ENCODE assay signal across 8 cellular contexts in genomic region chr20:33732166-33732970, GRCh38. TPM values are rescaled to one million over a fixed set of nuclear protein-coding genes. Genes with fewer than 3 reads are reported as not detected.
DNase-seq lines count a peak whose midpoint lies in the region; ATAC-seq, FAIRE-seq and TF ChIP-seq lines count a peak whose summit lies in the region.

No MANE protein-coding gene starts in this region.

- peak overlapping the region; percentile 97 for H2AFZ ChIP-seq in neuronal stem cell (ENCODE audit: low read length)

- peaks cover 0 to 2% of the 10 kb centered on the region in 2 donors for H3K36me3 ChIP-seq in neuronal stem cell (replicated peaks in 1 of 2; ENCODE audit: control insufficient read depth in 2 of 2, insufficient read depth in 2 of 2, low read length in 2 of 2)
- no peaks in the 10 kb centered on the region for H3K36me3 ChIP-seq in thyroid gland

- H2AK5ac ChIP-seq in neuronal stem cell (ENCODE audit: low read depth, low read length): peak overlapping the region; percentile 15

- peaks cover 4 to 9% of the 10 kb centered on the region in 2 donors for H3K4me1 ChIP-seq in neuronal stem cell (ENCODE audit: control insufficient read depth in 2 of 2, insufficient read depth in 1 of 2, low read depth in 1 of 2, low read length in 2 of 2)
- peaks cover 21 to 23% of the 10 kb centered on the region in 2 donors for H3K4me1 ChIP-seq in thyroid gland

- H3K14ac ChIP-seq in neuronal stem cell (ENCODE audit: low read length): peak overlapping the region; percentile 9

- H3K18ac ChIP-seq in neuronal stem cell (ENCODE audit: low read length): peak overlapping the region; percentile 99

- peak overlapping the region; percentile 80 for H3K9ac ChIP-seq in neuronal stem cell (ENCODE audit: low read depth, low read length, poor library complexity)

- peak overlapping the region; percentile 18 for H2BK12ac ChIP-seq in neuronal stem cell (ENCODE audit: low read length)

- peaks cover 2% of the 10 kb centered on the region for H3K79me1 ChIP-seq in neuronal stem cell (ENCODE audit: low read depth, low read length)

- WGBS in neuronal stem cell (ENCODE audit: extremely low coverage in 2 of 2, insufficient read length in 2 of 2, insufficient replicate concordance in 1 of 2), 2 donors: no CpG with 5 or more reads among the region's 68 CpGs
- 3 to 4% methylated on average over 27 to 32 of the region's 68 CpGs for WGBS in thyroid gland, 2 donors

- H2BK15ac ChIP-seq in neuronal stem cell (ENCODE audit: low read length): peak overlapping the region; percentile 90

- peak overlapping the region; percentile 6 for H2BK120ac ChIP-seq in neuronal stem cell (ENCODE audit: low read depth, low read length)

- peak overlapping the region; percentile 90 for H3K27ac ChIP-seq in neuronal stem cell (replicated peaks; ENCODE audit: low read length)
- H3K27ac ChIP-seq in thyroid gland: peak overlapping the region; percentile 83 to 91 (median 86)

- peaks cover 0 to 2% (median 0%) of the 10 kb centered on the region in 3 experiments for H3K27me3 ChIP-seq in neuronal stem cell (ENCODE audit: control insufficient read depth in 3 of 3, insufficient read depth in 3 of 3, low read depth in 1 of 3, low read length in 3 of 3)
- no peaks in the 10 kb centered on the region for H3K27me3 ChIP-seq in thyroid gland

- peak overlapping the region; percentile 91 for H2BK5ac ChIP-seq in neuronal stem cell (ENCODE audit: low read length)

- H3K4ac ChIP-seq in neuronal stem cell (ENCODE audit: low read length): no peak overlapping the region

- H3K9me3 ChIP-seq in neuronal stem cell (replicated peaks in 1 of 2; ENCODE audit: control insufficient read depth in 2 of 2, insufficient read depth in 1 of 2, low read depth in 1 of 2, low read length in 2 of 2) (peaks cover 6 to 11% of the 10 kb centered on the region in 2 donors), thyroid gland (no peaks in the 10 kb centered on the region)

- H3K4me2 ChIP-seq in neuronal stem cell (ENCODE audit: insufficient read depth, low read length, poor library complexity, severe bottlenecking): peak overlapping the region; percentile 91

- H3K23ac ChIP-seq in neuronal stem cell (ENCODE audit: low read depth, low read length, poor library complexity): peak overlapping the region; percentile 98

- FAIRE-seq in GM19239 (lab: Jason Lieb, UNC): no peak

- intact Hi-C loops in thyroid gland (cut with DNase I): loop anchor here (5.0 kb wide), 1 partner anchor 65 kb away; the partner anchor contains the start of gene ACTL10

- no peak overlapping the region for H4K8ac ChIP-seq in neuronal stem cell (ENCODE audit: low read depth, low read length)

- peak overlapping the region; percentile 72 for H4K91ac ChIP-seq in neuronal stem cell (ENCODE audit: low read depth, low read length, poor library complexity)

- TF ChIP-seq CTCF in fibroblast of pulmonary artery (IDR thresholded peaks at IDR 0.05; ENCODE audit: low read length, missing control alignments) (no peak), thyroid gland (IDR thresholded peaks at IDR 0.05) (peak in 1 of 6 experiments; percentile 18)

- ATAC-seq in HG03378 (IDR thresholded peaks at IDR 0.05; ENCODE audit: unreplicated experiment): peak; percentile 48

- DNase-seq in C1 segment of cervical spinal cord (lab: John Stamatoyannopoulos, UW): peak; percentile 12 to 97 (median 86)
- DNase-seq in GM19239 (ENCODE audit: insufficient read length, low spot score): peak; percentile 57
- peak; percentile 91 for DNase-seq in NOMO-1 treated with dmso at 0.1 percent for 144 hours (lab: John Stamatoyannopoulos, UW; ENCODE audit: unreplicated experiment)
- peak; percentile 84 for DNase-seq in activated T-helper 1 cell treated with Interleukin-2 at 50 U/mL for 16 hours (ENCODE audit: low read depth)
- no peak for DNase-seq in fibroblast of pulmonary artery (ENCODE audit: low read depth)
- DNase-seq in neuronal stem cell (ENCODE audit: low spot score): no peak
- peak; percentile 90 for DNase-seq in thyroid gland

- TF ChIP-seq POLR2A in thyroid gland (IDR thresholded peaks at IDR 0.05): peak in 1 of 2 donors; percentile 64

- peak overlapping the region; percentile 58 for H3K4me3 ChIP-seq in fibroblast of pulmonary artery (replicated peaks; ENCODE audit: low read depth, low read length)
- peak overlapping the region; percentile 34 to 79 for H3K4me3 ChIP-seq in neuronal stem cell (ENCODE audit: low read length in 2 of 2)
- peak overlapping the region; percentile 14 to 77 (median 42) for H3K4me3 ChIP-seq in thyroid gland (replicated peaks in 1 of 3)

RNA-seq across cellular contexts. Expression of gene ZNF341, which starts 0.6 kb away (rescaled TPM):
- polyA plus RNA-seq in neuronal stem cell (2013, experiment 1 of 2): 1.6 TPM
- polyA plus RNA-seq in neuronal stem cell (2013, experiment 2 of 2): 1.6 TPM
- total RNA-seq in thyroid gland: 1 to 10 TPM; 1.1 to 3.5 (median 2.8) TPM

RNA-seq across cellular contexts. Expression of gene PXMP4, which starts 12.3 kb away (rescaled TPM):
- polyA plus RNA-seq in neuronal stem cell (2013, experiment 1 of 2): 3.3 TPM
- polyA plus RNA-seq in neuronal stem cell (2013, experiment 2 of 2): 3.1 TPM
- 10 to 100 TPM; 17.7 to 31.2 (median 22.0) TPM for total RNA-seq in thyroid gland

RNA-seq across cellular contexts. Expression of gene E2F1, which starts 46.2 kb away (rescaled TPM):
- polyA plus RNA-seq in neuronal stem cell (2013, experiment 1 of 2): 20.5 TPM
- polyA plus RNA-seq in neuronal stem cell (2013, experiment 2 of 2): 19.9 TPM
- total RNA-seq in thyroid gland: under 1 TPM in 3 of 4 donors, not detected in 1; 0.42 to 0.89 (median 0.67) TPM

RNA-seq across cellular contexts. Expression of gene NECAB3, which starts 58.1 kb away (rescaled TPM):
- polyA plus RNA-seq in neuronal stem cell (2013, experiment 1 of 2): 12.9 TPM
- polyA plus RNA-seq in neuronal stem cell (2013, experiment 2 of 2): 13.4 TPM
- total RNA-seq in thyroid gland: 10 to 100 TPM; 65.2 to 99.8 (median 73.4) TPM

Comparison
In these comparisons a context has a peak if more than half of its experiments do, and no peak if none do; other contexts are left out.
1. DNase-seq: peak in C1 segment of cervical spinal cord (14 of 14), GM19239 (single experiment), NOMO-1 treated with dmso at 0.1 percent for 144 hours (single experiment), activated T-helper 1 cell treated with Interleukin-2 at 50 U/mL for 16 hours (single experiment) and thyroid gland (2 of 2); none in fibroblast of pulmonary artery (single experiment) and neuronal stem cell (single experiment).
2. Peak in every context shown above with its lines, with median percentiles within 50 percentile points of each other: H3K4me3 ChIP-seq.